In genomic region chr19:56105090-56105701, GRCh38 we compare ENCODE assay signal across 8 cellular contexts. TPM values are rescaled to one million over a fixed set of nuclear protein-coding genes. Genes with fewer than 3 reads are reported as not detected.
DNase-seq lines count a peak whose midpoint lies in the region; ATAC-seq lines count a peak whose summit lies in the region.

No MANE protein-coding gene starts in this region.

- ATAC-seq in HG03108 (IDR thresholded peaks at IDR 0.05; ENCODE audit: unreplicated experiment) (no peak), GM21737 (IDR thresholded peaks at IDR 0.05; ENCODE audit: unreplicated experiment) (no peak)

- H3K4me3 ChIP-seq in esophagus (ENCODE audit: low read depth in 1 of 2, low read length in 2 of 2) = no peak overlapping the region

- H3K27ac ChIP-seq in esophagus (ENCODE audit: low read depth in 2 of 2, low read length in 1 of 2) = peak overlapping the region; percentile 39 to 71

- H3K4me1 ChIP-seq in esophagus (ENCODE audit: control insufficient read depth in 2 of 2, insufficient read depth in 2 of 2, low read length in 1 of 2) = peaks cover 11 to 22% of the 10 kb centered on the region in 2 donors

- DNase-seq in GF-D8 (lab: John Stamatoyannopoulos, UW) (peak; percentile 31), NCI-H2107 treated with DMSO at 0.1 percent for 48 hours (lab: John Stamatoyannopoulos, UW; ENCODE audit: unreplicated experiment) (peak; percentile 71), activated T-cell treated with anti-CD3 and anti-CD28 coated beads for 1 hour (ENCODE audit: low read depth) (peak; percentile 43), middle frontal gyrus (ENCODE audit: extremely low spot score, low spot score) (peak; percentile 31)
- peak; percentile 31 to 58 (median 51) for DNase-seq in stimulated activated naive CD4-positive, alpha-beta T cell (lab: John Stamatoyannopoulos, UW)

- no peaks in the 10 kb centered on the region for H3K27me3 ChIP-seq in esophagus (ENCODE audit: control insufficient read depth in 1 of 2, insufficient read depth in 2 of 2, low read length in 2 of 2)

- 15 to 16% methylated on average over 22 of the region's 22 CpGs for WGBS in esophagus, 2 donors

- no peaks in the 10 kb centered on the region for H3K9me3 ChIP-seq in esophagus (ENCODE audit: control insufficient read depth in 2 of 2, insufficient read depth in 1 of 2, low read depth in 1 of 2, low read length in 1 of 2)

- H3K36me3 ChIP-seq in esophagus (ENCODE audit: control insufficient read depth in 2 of 2, insufficient read depth in 2 of 2, low read length in 1 of 2) = peaks cover 0 to 28% of the 10 kb centered on the region in 2 donors

RNA-seq across cellular contexts. Expression of gene ZNF787, which starts 15.9 kb away (rescaled TPM):
- polyA plus RNA-seq in esophagus = 10 to 100 TPM; 17.0 to 19.0 TPM

RNA-seq across cellular contexts. Expression of gene ZNF444, which starts 35.9 kb away (rescaled TPM):
- 10 to 100 TPM; 12.9 to 16.0 TPM for polyA plus RNA-seq in esophagus
